Comparison of ENCODE assay signal across 1 cellular context in genomic region chr15:60840306-60840702, GRCh38.
TF ChIP-seq lines count a peak whose summit lies in the region.

No MANE protein-coding gene starts in this region.

TF ChIP-seq in GM23338, 12 proteins besides CTCF, POLR2A, EP300 and RAD21 (continued from another document):
- TF ChIP-seq ZNF462 (CRISPR knock-in tag; IDR thresholded peaks at IDR 0.05) (no peak), ZNF331 (CRISPR knock-in tag; IDR thresholded peaks at IDR 0.05; ENCODE audit: low read depth) (no peak), NANOG (IDR thresholded peaks at IDR 0.05; ENCODE audit: borderline replicate concordance) (no peak), JUNB (IDR thresholded peaks at IDR 0.05; ENCODE audit: unreplicated experiment) (no peak), ZNF114 (CRISPR knock-in tag; IDR thresholded peaks at IDR 0.05) (no peak), REST (IDR thresholded peaks at IDR 0.05; ENCODE audit: unreplicated experiment) (no peak), ETS1 (IDR thresholded peaks at IDR 0.05) (no peak), EZH2 (IDR thresholded peaks at IDR 0.05; ENCODE audit: low read depth, unreplicated experiment) (no peak)
TF ChIP-seq in GM23338: peak in this region for 0.
